ENCODE assay signal across 10 cellular contexts in the genomic region with DNA sequence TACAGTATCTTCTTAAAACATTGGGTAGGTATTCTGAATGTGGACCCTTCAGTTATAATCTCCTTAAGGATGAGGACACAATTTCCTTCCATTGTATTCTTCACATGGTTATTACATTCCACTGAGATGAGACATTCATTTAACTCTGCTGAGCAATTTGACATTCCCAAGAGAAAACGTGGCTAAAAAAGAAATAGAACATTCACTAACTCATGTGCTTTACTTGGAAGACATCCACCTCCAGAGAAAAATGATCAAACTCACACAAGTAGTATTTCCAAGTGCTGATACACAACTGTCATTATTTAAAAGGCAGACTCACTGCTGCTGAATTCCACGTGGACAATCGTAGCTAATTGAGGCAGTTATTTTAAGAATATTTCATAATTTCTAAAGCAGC.
DNase-seq lines count a peak whose midpoint lies in the region; ATAC-seq and TF ChIP-seq lines count a peak whose summit lies in the region.
"Had no signal": no experiment of that assay in that cellular context is flagged by ENCODE, and none has a peak within 500 bp of the region (broad histone marks: within the 10 kb centered on the region; RNA-seq: fewer than 3 reads in every experiment).

No MANE protein-coding gene starts in this region.

- intact Hi-C loops in A673 (cut with micrococcal nuclease; ENCODE audit: unreplicated experiment) = loop anchor here (10.0 kb wide), 1 partner anchor 226 kb away; the partner anchor contains the start of gene ANKRD50
- intact Hi-C loops in OCI-LY7 (cut with micrococcal nuclease; ENCODE audit: unreplicated experiment) = no loop called here
- intact Hi-C loops in activated CD4-positive, alpha-beta memory T cell treated with anti-CD3 and anti-CD28 coated beads for 36 hours (cut with micrococcal nuclease) = no loop called here
- intact Hi-C loops in CD14-positive monocyte (cut with micrococcal nuclease) = no loop called here

- H3K27ac Mint-ChIP-seq in activated CD4-positive, alpha-beta memory T cell treated with anti-CD3 and anti-CD28 coated beads for 36 hours = no peak overlapping the region
- no peak overlapping the region for H3K27ac Mint-ChIP-seq in activated CD8-positive, alpha-beta memory T cell treated with anti-CD3 and anti-CD28 coated beads, Interleukin-2, amount 10 ng/mL, durations not matched to agents 7 days and 5 days
- H3K27ac Mint-ChIP-seq in CD14-positive monocyte = no peak overlapping the region

- H3K36me3 ChIP-seq in A673 (ENCODE audit: insufficient read depth, low read length, poor library complexity, severe bottlenecking) (no peaks in the 10 kb centered on the region), lung (ENCODE audit: control insufficient read depth in 2 of 2, insufficient read depth in 2 of 2, low read length in 2 of 2) (no peaks in the 10 kb centered on the region), OCI-LY7 (ENCODE audit: insufficient read depth, low read length) (no peaks in the 10 kb centered on the region)

- no peaks in the 10 kb centered on the region for H3K27me3 Mint-ChIP-seq in activated CD4-positive, alpha-beta memory T cell treated with anti-CD3 and anti-CD28 coated beads for 36 hours
- H3K27me3 Mint-ChIP-seq in activated CD8-positive, alpha-beta memory T cell treated with anti-CD3 and anti-CD28 coated beads, Interleukin-2, amount 10 ng/mL, durations not matched to agents 7 days and 5 days = no peaks in the 10 kb centered on the region
- H3K27me3 Mint-ChIP-seq in CD14-positive monocyte (ENCODE audit: low read depth in 3 of 3) = peaks cover 0 to 4% (median 0%) of the 10 kb centered on the region in 3 donors

- 39 to 64% methylated on average over 3 of the region's 3 CpGs for WGBS in lung, 2 donors

- no peaks in the 10 kb centered on the region for H3K9me2 ChIP-seq in OCI-LY7 (ENCODE audit: insufficient read depth, low read length)

- no peaks in the 10 kb centered on the region for H3K36me3 Mint-ChIP-seq in activated CD4-positive, alpha-beta memory T cell treated with anti-CD3 and anti-CD28 coated beads for 36 hours
- no peaks in the 10 kb centered on the region for H3K36me3 Mint-ChIP-seq in activated CD8-positive, alpha-beta memory T cell treated with anti-CD3 and anti-CD28 coated beads, Interleukin-2, amount 10 ng/mL, durations not matched to agents 7 days and 5 days
- H3K36me3 Mint-ChIP-seq in CD14-positive monocyte = no peaks in the 10 kb centered on the region

- POLR2A ChIA-PET in A673 (lab: Charles Lee; ENCODE audit: low non-redundant PET) = no interaction called here
- POLR2A ChIA-PET in OCI-LY7 (lab: Charles Lee) = no interaction called here
- POLR2A ChIA-PET in activated CD4-positive, alpha-beta memory T cell treated with anti-CD3 and anti-CD28 coated beads for 36 hours (lab: Charles Lee) = no interaction called here

- H3K27ac ChIP-seq in A673 (ENCODE audit: low read depth, low read length, poor library complexity, severe bottlenecking) (no peak overlapping the region), lung (ENCODE audit: low read depth in 1 of 2, low read length in 1 of 2) (no peak overlapping the region), OCI-LY7 (ENCODE audit: low read depth, low read length, poor library complexity, severe bottlenecking) (no peak overlapping the region)
- H3K27ac ChIP-seq: C4-2B had no signal

- no peaks in the 10 kb centered on the region for H4K20me1 ChIP-seq in OCI-LY7 (ENCODE audit: insufficient read depth, low read length)

- TF ChIP-seq CTCF in A673 (conservative IDR thresholded peaks at IDR 0.05; ENCODE audit: low read depth, low read length) (no peak), lung (IDR thresholded peaks at IDR 0.05; ENCODE audit: control extremely low read depth, extremely low read depth) (no peak), OCI-LY7 (conservative IDR thresholded peaks at IDR 0.05; ENCODE audit: low read length) (no peak), CD14-positive monocyte (IDR thresholded peaks at IDR 0.05) (no peak)

- H3K4me1 Mint-ChIP-seq in activated CD4-positive, alpha-beta memory T cell treated with anti-CD3 and anti-CD28 coated beads for 36 hours (ENCODE audit: low read depth) = no peaks in the 10 kb centered on the region
- H3K4me1 Mint-ChIP-seq in activated CD8-positive, alpha-beta memory T cell treated with anti-CD3 and anti-CD28 coated beads, Interleukin-2, amount 10 ng/mL, durations not matched to agents 7 days and 5 days = no peaks in the 10 kb centered on the region
- no peaks in the 10 kb centered on the region for H3K4me1 Mint-ChIP-seq in CD14-positive monocyte

- no peak overlapping the region for H3K4me2 ChIP-seq in OCI-LY7 (ENCODE audit: low read length)

- H3K9me3 Mint-ChIP-seq in activated CD4-positive, alpha-beta memory T cell treated with anti-CD3 and anti-CD28 coated beads for 36 hours = peaks cover 3% of the 10 kb centered on the region
- peaks cover 6% of the 10 kb centered on the region for H3K9me3 Mint-ChIP-seq in activated CD8-positive, alpha-beta memory T cell treated with anti-CD3 and anti-CD28 coated beads, Interleukin-2, amount 10 ng/mL, durations not matched to agents 7 days and 5 days (ENCODE audit: low read depth)
- H3K9me3 Mint-ChIP-seq in CD14-positive monocyte = peaks cover 0 to 2% (median 0%) of the 10 kb centered on the region in 7 donors

- H3K4me3 ChIP-seq in A673 (ENCODE audit: low read depth, low read length, poor library complexity, severe bottlenecking) (no peak overlapping the region), lung (no peak overlapping the region), OCI-LY7 (ENCODE audit: low read depth, low read length, poor library complexity, severe bottlenecking) (no peak overlapping the region)

- H3K9me3 ChIP-seq in A673 (ENCODE audit: low read depth, low read length, poor library complexity, severe bottlenecking) (no peaks in the 10 kb centered on the region), lung (ENCODE audit: control insufficient read depth in 2 of 2, insufficient read depth in 1 of 2, low read length in 1 of 2) (no peaks in the 10 kb centered on the region), OCI-LY7 (ENCODE audit: low read length) (no peaks in the 10 kb centered on the region)

- peaks cover 25% of the 10 kb centered on the region for H3K4me1 ChIP-seq in A673 (ENCODE audit: insufficient read depth, low read length, poor library complexity, severe bottlenecking)
- peaks cover 6% of the 10 kb centered on the region in 2 donors for H3K4me1 ChIP-seq in lung (ENCODE audit: control insufficient read depth in 2 of 2, insufficient read depth in 2 of 2, low read length in 2 of 2)
- H3K4me1 ChIP-seq in OCI-LY7 (ENCODE audit: insufficient read depth, low read length, poor library complexity, severe bottlenecking) = no peaks in the 10 kb centered on the region

- peak; percentile 39 for ATAC-seq in lung (ENCODE audit: insufficient read depth, low FRiP score)
- ATAC-seq in activated CD8-positive, alpha-beta memory T cell treated with anti-CD3 and anti-CD28 coated beads, Interleukin-2, amount 10 ng/mL, durations not matched to agents 7 days and 5 days = no peak

- DNase-seq in A673 (ENCODE audit: low spot score) (peak; percentile 87), M059J (ENCODE audit: low read depth) (peak; percentile 92), dedifferentiated amniotic fluid mesenchymal stem cell (ENCODE audit: extremely low spot score) (peak; percentile 93), lung (ENCODE audit: low spot score) (no peak), OCI-LY7 (ENCODE audit: low spot score) (no peak), CD14-positive monocyte (ENCODE audit: low spot score) (no peak)
- no peak for DNase-seq in activated CD4-positive, alpha-beta memory T cell treated with anti-CD3 and anti-CD28 coated beads for 36 hours
- no peak for DNase-seq in activated CD8-positive, alpha-beta memory T cell treated with anti-CD3 and anti-CD28 coated beads, Interleukin-2, amount 10 ng/mL, durations not matched to agents 7 days and 5 days
- DNase-seq: RPMI8226 had no signal

- no peak overlapping the region for H2AFZ ChIP-seq in OCI-LY7 (ENCODE audit: low read length)

- no peaks in the 10 kb centered on the region for H3K79me2 ChIP-seq in OCI-LY7 (ENCODE audit: insufficient read depth, low read depth, low read length)

- CTCF ChIA-PET in A673 (lab: Charles Lee) (no interaction called here), OCI-LY7 (lab: Charles Lee; ENCODE audit: unreplicated experiment) (no interaction called here)
- CTCF ChIA-PET in activated CD4-positive, alpha-beta memory T cell treated with anti-CD3 and anti-CD28 coated beads for 36 hours (lab: Charles Lee) = no interaction called here
- CTCF ChIA-PET in activated CD8-positive, alpha-beta memory T cell treated with anti-CD3 and anti-CD28 coated beads, Interleukin-2, amount 10 ng/mL, durations not matched to agents 7 days and 5 days (lab: Charles Lee) = no interaction called here

- no TSS peak for BruUV-seq in A673 (replicated peaks; lab: Mats Ljungman, UMichigan)
- no TSS peak for BruUV-seq in OCI-LY7 (replicated peaks; lab: Mats Ljungman, UMichigan)

- H3K27me3 ChIP-seq in A673 (replicated peaks; ENCODE audit: insufficient read depth, low read depth, low read length, poor library complexity) = no peaks in the 10 kb centered on the region
- no peaks in the 10 kb centered on the region for H3K27me3 ChIP-seq in lung (ENCODE audit: control insufficient read depth, insufficient read depth)

- H3K4me3 Mint-ChIP-seq in activated CD4-positive, alpha-beta memory T cell treated with anti-CD3 and anti-CD28 coated beads for 36 hours = no peak overlapping the region
- H3K4me3 Mint-ChIP-seq in activated CD8-positive, alpha-beta memory T cell treated with anti-CD3 and anti-CD28 coated beads, Interleukin-2, amount 10 ng/mL, durations not matched to agents 7 days and 5 days = no peak overlapping the region
- H3K4me3 Mint-ChIP-seq in CD14-positive monocyte = no peak overlapping the region

Comparison
In these comparisons a context has a peak if more than half of its experiments do, and no peak if none do; other contexts are left out.
1. DNase-seq: peak in A673 (single experiment), M059J (single experiment) and dedifferentiated amniotic fluid mesenchymal stem cell (single experiment); none in lung (single experiment), OCI-LY7 (single experiment), activated CD4-positive, alpha-beta memory T cell treated with anti-CD3 and anti-CD28 coated beads for 36 hours (single experiment), activated CD8-positive, alpha-beta memory T cell treated with anti-CD3 and anti-CD28 coated beads, Interleukin-2, amount 10 ng/mL, durations not matched to agents 7 days and 5 days (single experiment) and CD14-positive monocyte (single experiment).